ENCODE assay signal across 15 cellular contexts in genomic region chr15:47742334-47742733, GRCh38. TPM values are rescaled to one million over a fixed set of nuclear protein-coding genes. Genes with fewer than 3 reads are reported as not detected.
A peak's percentile ranks its signal among the peaks of the same experiment; 100 is the strongest.
DNase-seq lines count a peak whose midpoint lies in the region; ATAC-seq and TF ChIP-seq lines count a peak whose summit lies in the region.
"Had no signal": no experiment of that assay in that cellular context is flagged by ENCODE, and none has a peak within 500 bp of the region (broad histone marks: within the 10 kb centered on the region; RNA-seq: fewer than 3 reads in every experiment).

No MANE protein-coding gene starts in this region.

- H3K9me3 Mint-ChIP-seq in brain = peaks cover 0 to 3% (median 3%) of the 10 kb centered on the region in 5 experiments

- H3K4me1 Mint-ChIP-seq in brain = peaks cover 19% of the 10 kb centered on the region

- no peak overlapping the region for H2BK15ac ChIP-seq in mesendoderm (replicated peaks; ENCODE audit: low read depth)

- H3K27me3 ChIP-seq in left ventricle myocardium inferior (ENCODE audit: low read depth) = no peaks in the 10 kb centered on the region
- H3K27me3 ChIP-seq in mesendoderm (ENCODE audit: insufficient read depth, low read length, poor library complexity) = no peaks in the 10 kb centered on the region
- H3K27me3 ChIP-seq: BLaER1 treated with 17β-estradiol and CSF1 and Interleukin-3, amounts not matched to agents 10 nM and 100 nM had no signal

- H3K18ac ChIP-seq in mesendoderm (ENCODE audit: low read length) = peak overlapping the region; percentile 29

- TF ChIP-seq CTCF in brain (conservative IDR thresholded peaks at IDR 0.05) = no peak
- TF ChIP-seq CTCF in left ventricle myocardium inferior (IDR thresholded peaks at IDR 0.05; ENCODE audit: borderline replicate concordance) = no peak

- DNase-seq in ELF-1 (ENCODE audit: low read depth, low spot score) (peak; percentile 83), left ventricle myocardium inferior (no peak), mesendoderm (peak; percentile 48), NCI-H1930 (lab: John Stamatoyannopoulos, UW) (no peak), erythroblast (lab: John Stamatoyannopoulos, UW) (no peak), NCI-H1048 (lab: John Stamatoyannopoulos, UW) (no peak)
- DNase-seq: KG1, NCI-H1436 treated with DMSO at 0.1 percent for 48 hours, NCI-H82, PC-3 had no signal

- H3K4ac ChIP-seq in mesendoderm (ENCODE audit: low read depth, low read length) = no peak overlapping the region

- intact Hi-C loops in left ventricle myocardium inferior (cut with micrococcal nuclease) = no loop called here

- H3K27ac ChIP-seq in left ventricle myocardium inferior (replicated peaks) (peak overlapping the region; percentile 68), mesendoderm (ENCODE audit: low read depth, low read length) (no peak overlapping the region)
- H3K27ac ChIP-seq: BLaER1 treated with 17β-estradiol and CSF1 and Interleukin-3, amounts not matched to agents 10 nM and 100 nM; RWPE1 had no signal

- H3K4me1 ChIP-seq in left ventricle myocardium inferior (peaks cover 80% of the 10 kb centered on the region), mesendoderm (ENCODE audit: control insufficient read depth, low read depth, low read length) (peaks cover 16% of the 10 kb centered on the region)

- peaks cover 18% of the 10 kb centered on the region for H3K36me3 Mint-ChIP-seq in brain

- peaks cover 17% of the 10 kb centered on the region for H3K27me3 Mint-ChIP-seq in brain

- no peaks in the 10 kb centered on the region for H3K79me1 ChIP-seq in mesendoderm (ENCODE audit: low read length)

- peak overlapping the region; percentile 70 for H3K56ac ChIP-seq in mesendoderm (ENCODE audit: low read length)

- no peak overlapping the region for H4K5ac ChIP-seq in mesendoderm (ENCODE audit: low read length)

- no peaks in the 10 kb centered on the region for H3K79me2 ChIP-seq in mesendoderm (ENCODE audit: control insufficient read depth, insufficient read depth, low read length)

- H3K9ac ChIP-seq in mesendoderm (ENCODE audit: low read length) = peak overlapping the region; percentile 28
- H3K9ac ChIP-seq: BLaER1 treated with 17β-estradiol and CSF1 and Interleukin-3, amounts not matched to agents 10 nM and 100 nM had no signal

- H2AK5ac ChIP-seq in mesendoderm (ENCODE audit: low read length) = peak overlapping the region; percentile 7

- H3K4me3 ChIP-seq in left ventricle myocardium inferior (no peak overlapping the region), mesendoderm (ENCODE audit: low read length) (no peak overlapping the region)
- H3K4me3 ChIP-seq: BLaER1 treated with 17β-estradiol and CSF1 and Interleukin-3, amounts not matched to agents 10 nM and 100 nM had no signal

- no peak overlapping the region for H2BK120ac ChIP-seq in mesendoderm (ENCODE audit: low read depth, low read length)

- no peaks in the 10 kb centered on the region for H3K9me3 ChIP-seq in left ventricle myocardium inferior (replicated peaks)
- H3K9me3 ChIP-seq: BLaER1 treated with 17β-estradiol and CSF1 and Interleukin-3, amounts not matched to agents 10 nM and 100 nM had no signal

- no peak for TF ChIP-seq POLR2A in erythroblast (IDR thresholded peaks at IDR 0.05; ENCODE audit: low read length)

- no peaks in the 10 kb centered on the region for H3K36me3 ChIP-seq in left ventricle myocardium inferior
- no peaks in the 10 kb centered on the region for H3K36me3 ChIP-seq in mesendoderm (ENCODE audit: control insufficient read depth, insufficient read depth, low read length)
- H3K36me3 ChIP-seq: BLaER1 treated with 17β-estradiol and CSF1 and Interleukin-3, amounts not matched to agents 10 nM and 100 nM had no signal

- H2BK5ac ChIP-seq in mesendoderm (ENCODE audit: low read length) = no peak overlapping the region

- WGBS in mesendoderm (ENCODE audit: extremely low coverage, insufficient coverage, low lambda C conversion rate) = no CpG with 5 or more reads among the region's 5 CpGs

- no peak for ATAC-seq in HG03045 (IDR thresholded peaks at IDR 0.05; ENCODE audit: unreplicated experiment)
- ATAC-seq: HCT116, PC-3 had no signal

- H3K4me3 Mint-ChIP-seq in brain = peak overlapping the region in 1 of 5 experiments; percentile 45

- no peak overlapping the region for H4K8ac ChIP-seq in mesendoderm (ENCODE audit: low read depth, low read length)

- peak overlapping the region in 3 of 5 experiments; percentile 42 to 79 (median 50) for H3K27ac Mint-ChIP-seq in brain

- no peak overlapping the region for H3K23ac ChIP-seq in mesendoderm (ENCODE audit: low read length)

- no peak overlapping the region for H3K4me2 ChIP-seq in mesendoderm (ENCODE audit: low read length)
- H3K4me2 ChIP-seq: BLaER1 treated with 17β-estradiol and CSF1 and Interleukin-3, amounts not matched to agents 10 nM and 100 nM had no signal

RNA-seq across cellular contexts. Expression of gene SEMA6D, which starts 25.0 kb away (rescaled TPM):
- 10.2 TPM for polyA plus RNA-seq in brain (ENCODE audit: insufficient read depth, low read depth, low replicate concordance)
- 12.4 TPM for total RNA-seq in left ventricle myocardium inferior
- polyA plus RNA-seq in mesendoderm (2013, experiment 1 of 2) = 1.9 TPM
- 1.6 TPM for polyA plus RNA-seq in mesendoderm (2013, experiment 2 of 2)

Comparison
In these comparisons a context has a peak if more than half of its experiments do, and no peak if none do; other contexts are left out.
1. DNase-seq: peak in ELF-1 (single experiment) and mesendoderm (single experiment); none in left ventricle myocardium inferior (single experiment), NCI-H1930 (0 of 2), erythroblast (0 of 2) and NCI-H1048 (single experiment).